In genomic region chr1:54825696-54826095, GRCh38 we compare ENCODE assay signal across 19 cellular contexts. TPM values are rescaled to one million over a fixed set of nuclear protein-coding genes. Genes with fewer than 3 reads are reported as not detected.
DNase-seq lines count a peak whose midpoint lies in the region; FAIRE-seq and TF ChIP-seq lines count a peak whose summit lies in the region.
"Had no signal": no experiment of that assay in that cellular context is flagged by ENCODE, and none has a peak within 500 bp of the region (broad histone marks: within the 10 kb centered on the region; RNA-seq: fewer than 3 reads in every experiment).

No MANE protein-coding gene starts in this region.

- H3K9me3 ChIP-seq in trophoblast cell (ENCODE audit: insufficient read depth, low read depth, low read length) = peaks cover 8% of the 10 kb centered on the region

- H3K79me1 ChIP-seq in trophoblast cell (ENCODE audit: low read length) = no peaks in the 10 kb centered on the region

- TF ChIP-seq CTCF in D721Med (IDR thresholded peaks at IDR 0.05; ENCODE audit: insufficient read depth, missing control alignments) = no peak

- H3K4me3 ChIP-seq in trophoblast cell (ENCODE audit: low read depth, low read length) = peak overlapping the region; percentile 27
- H3K4me3 ChIP-seq: BLaER1 had no signal

- no peaks in the 10 kb centered on the region for H3K4me1 ChIP-seq in trophoblast cell (ENCODE audit: control insufficient read depth in 1 of 2, insufficient read depth in 2 of 2, low read length in 2 of 2)
- H3K4me1 ChIP-seq: BLaER1 had no signal

- H3K18ac ChIP-seq in trophoblast cell (ENCODE audit: low read length) = no peak overlapping the region

- no peak overlapping the region for H3K4ac ChIP-seq in trophoblast cell (ENCODE audit: low read depth, low read length)

- no peak overlapping the region for H4K8ac ChIP-seq in trophoblast cell (ENCODE audit: low read depth, low read length)

- H3K79me2 ChIP-seq in trophoblast cell (ENCODE audit: control insufficient read depth, insufficient read depth, low read length, poor library complexity) = no peaks in the 10 kb centered on the region

- H4K91ac ChIP-seq in trophoblast cell (ENCODE audit: low read depth, low read length) = no peak overlapping the region

- no peak overlapping the region for H3K4me2 ChIP-seq in trophoblast cell (ENCODE audit: low read length)
- H3K4me2 ChIP-seq: BLaER1 had no signal

- WGBS in trophoblast cell (ENCODE audit: extremely low coverage, insufficient coverage, insufficient read length) = no CpG with 5 or more reads among the region's 5 CpGs

- H2BK12ac ChIP-seq in trophoblast cell (ENCODE audit: low read length) = no peak overlapping the region

- H3K36me3 ChIP-seq in trophoblast cell (ENCODE audit: control insufficient read depth in 1 of 2, insufficient read depth in 2 of 2, low read length in 2 of 2) = no peaks in the 10 kb centered on the region
- H3K36me3 ChIP-seq: BLaER1 had no signal

- no peak overlapping the region for H3K9ac ChIP-seq in trophoblast cell (ENCODE audit: low read length)
- H3K9ac ChIP-seq: BLaER1 had no signal

- H3K27me3 ChIP-seq in trophoblast cell (ENCODE audit: insufficient read depth, low read length) = no peaks in the 10 kb centered on the region
- H3K27me3 ChIP-seq: BLaER1 had no signal

- H2BK120ac ChIP-seq in trophoblast cell (ENCODE audit: insufficient read depth, low read length, poor library complexity) = no peak overlapping the region

- DNase-seq in activated CD8-positive, alpha-beta memory T cell treated with anti-CD3 and anti-CD28 coated beads, Interleukin-2, amount 50 U/mL, for 48 hours = peak; percentile 35
- no peak for DNase-seq in activated CD8-positive, alpha-beta memory T cell treated with anti-CD3 and anti-CD28 coated beads, Interleukin-2, amount 50 U/mL, for 4 hours
- DNase-seq in islet precursor cell (peak; percentile 27), trophoblast cell (no peak), ureter (ENCODE audit: low spot score) (peak; percentile 15), globus pallidus (ENCODE audit: low spot score) (no peak), NCI-H2196 treated with DMSO at 0.1 percent for 48 hours (lab: John Stamatoyannopoulos, UW; ENCODE audit: unreplicated experiment) (no peak), D721Med (ENCODE audit: insufficient read length, low spot score) (no peak)
- DNase-seq: 8988T; CD4-positive, alpha-beta memory T cell; DMS79 treated with DMSO at 0.1 percent for 48 hours; GF-D8; GOT3; H9 had no signal

- H2AFZ ChIP-seq in trophoblast cell (ENCODE audit: insufficient read depth, low read length, poor library complexity) = no peak overlapping the region

- no peak overlapping the region for H3K14ac ChIP-seq in trophoblast cell (ENCODE audit: low read length)

- H2BK5ac ChIP-seq in trophoblast cell (ENCODE audit: low read depth, low read length, poor library complexity) = no peak overlapping the region

- FAIRE-seq in D721Med (lab: Jason Lieb, UNC) = no peak

- H2AK5ac ChIP-seq in trophoblast cell (ENCODE audit: low read length) = no peak overlapping the region

- H3K27ac ChIP-seq in trophoblast cell (ENCODE audit: low read depth, low read length) = no peak overlapping the region
- H3K27ac ChIP-seq: BLaER1, HL-60 had no signal

- no peak overlapping the region for H4K12ac ChIP-seq in trophoblast cell (ENCODE audit: low read depth, low read length)

- no peak overlapping the region for H3K23ac ChIP-seq in trophoblast cell (ENCODE audit: low read length)

RNA-seq across cellular contexts. Expression of gene TTC22, which starts 24.6 kb away (rescaled TPM):
- 0.12 and 0.35 TPM in 2 replicates for polyA plus RNA-seq in trophoblast cell (2013)
- 14.9 TPM for total RNA-seq in ureter
- total RNA-seq: A673, HT1080 had no signal
- polyA plus RNA-seq: AG04450 had no signal

Comparison
In these comparisons a context has a peak if more than half of its experiments do, and no peak if none do; other contexts are left out.
1. DNase-seq: peak in activated CD8-positive, alpha-beta memory T cell treated with anti-CD3 and anti-CD28 coated beads, Interleukin-2, amount 50 U/mL, for 48 hours (single experiment), islet precursor cell (single experiment) and ureter (single experiment); none in activated CD8-positive, alpha-beta memory T cell treated with anti-CD3 and anti-CD28 coated beads, Interleukin-2, amount 50 U/mL, for 4 hours (single experiment), trophoblast cell (0 of 2), globus pallidus (single experiment), NCI-H2196 treated with DMSO at 0.1 percent for 48 hours (single experiment) and D721Med (single experiment).